ENCODE assay signal across 2 cellular contexts in the genomic region with DNA sequence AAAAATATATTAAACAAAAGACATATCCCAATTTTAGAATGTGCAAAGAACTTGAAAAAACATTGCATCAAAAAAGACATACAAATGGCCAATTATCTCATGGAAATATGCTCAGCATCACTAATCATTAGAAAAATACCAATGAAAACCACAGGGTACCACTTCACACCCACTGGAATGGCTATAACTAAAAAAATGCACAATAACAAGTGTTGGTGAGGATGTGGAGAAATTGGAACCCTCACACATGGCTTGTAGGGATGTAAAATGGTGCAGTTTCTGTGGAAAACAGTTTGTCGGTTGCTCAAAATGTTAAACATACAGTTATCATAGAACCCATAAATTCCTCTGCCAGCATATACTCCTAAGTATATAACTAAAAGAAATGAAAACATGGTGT.
TF ChIP-seq lines count a peak whose summit lies in the region.

No MANE protein-coding gene starts in this region.

TF ChIP-seq in SK-N-SH, 30 proteins besides CTCF, POLR2A, EP300 and RAD21 (continued from another document):
- TF ChIP-seq, protein P1, sequence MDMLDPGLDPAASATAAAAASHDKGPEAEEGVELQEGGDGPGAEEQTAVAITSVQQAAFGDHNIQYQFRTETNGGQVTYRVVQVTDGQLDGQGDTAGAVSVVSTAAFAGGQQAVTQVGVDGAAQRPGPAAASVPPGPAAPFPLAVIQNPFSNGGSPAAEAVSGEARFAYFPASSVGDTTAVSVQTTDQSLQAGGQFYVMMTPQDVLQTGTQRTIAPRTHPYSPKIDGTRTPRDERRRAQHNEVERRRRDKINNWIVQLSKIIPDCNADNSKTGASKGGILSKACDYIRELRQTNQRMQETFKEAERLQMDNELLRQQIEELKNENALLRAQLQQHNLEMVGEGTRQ (IDR thresholded peaks at IDR 0.05; ENCODE audit: borderline replicate concordance, low read depth, low read length): no peak
- no peak for TF ChIP-seq FOXM1 (IDR thresholded peaks at IDR 0.05; ENCODE audit: low read depth)
- TF ChIP-seq YY1 (IDR thresholded peaks at IDR 0.05; ENCODE audit: low read depth): no peak
- TF ChIP-seq, protein P2, sequence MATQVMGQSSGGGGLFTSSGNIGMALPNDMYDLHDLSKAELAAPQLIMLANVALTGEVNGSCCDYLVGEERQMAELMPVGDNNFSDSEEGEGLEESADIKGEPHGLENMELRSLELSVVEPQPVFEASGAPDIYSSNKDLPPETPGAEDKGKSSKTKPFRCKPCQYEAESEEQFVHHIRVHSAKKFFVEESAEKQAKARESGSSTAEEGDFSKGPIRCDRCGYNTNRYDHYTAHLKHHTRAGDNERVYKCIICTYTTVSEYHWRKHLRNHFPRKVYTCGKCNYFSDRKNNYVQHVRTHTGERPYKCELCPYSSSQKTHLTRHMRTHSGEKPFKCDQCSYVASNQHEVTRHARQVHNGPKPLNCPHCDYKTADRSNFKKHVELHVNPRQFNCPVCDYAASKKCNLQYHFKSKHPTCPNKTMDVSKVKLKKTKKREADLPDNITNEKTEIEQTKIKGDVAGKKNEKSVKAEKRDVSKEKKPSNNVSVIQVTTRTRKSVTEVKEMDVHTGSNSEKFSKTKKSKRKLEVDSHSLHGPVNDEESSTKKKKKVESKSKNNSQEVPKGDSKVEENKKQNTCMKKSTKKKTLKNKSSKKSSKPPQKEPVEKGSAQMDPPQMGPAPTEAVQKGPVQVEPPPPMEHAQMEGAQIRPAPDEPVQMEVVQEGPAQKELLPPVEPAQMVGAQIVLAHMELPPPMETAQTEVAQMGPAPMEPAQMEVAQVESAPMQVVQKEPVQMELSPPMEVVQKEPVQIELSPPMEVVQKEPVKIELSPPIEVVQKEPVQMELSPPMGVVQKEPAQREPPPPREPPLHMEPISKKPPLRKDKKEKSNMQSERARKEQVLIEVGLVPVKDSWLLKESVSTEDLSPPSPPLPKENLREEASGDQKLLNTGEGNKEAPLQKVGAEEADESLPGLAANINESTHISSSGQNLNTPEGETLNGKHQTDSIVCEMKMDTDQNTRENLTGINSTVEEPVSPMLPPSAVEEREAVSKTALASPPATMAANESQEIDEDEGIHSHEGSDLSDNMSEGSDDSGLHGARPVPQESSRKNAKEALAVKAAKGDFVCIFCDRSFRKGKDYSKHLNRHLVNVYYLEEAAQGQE (IDR thresholded peaks at IDR 0.05; ENCODE audit: low read depth, low read length): no peak
- TF ChIP-seq, protein P3, sequence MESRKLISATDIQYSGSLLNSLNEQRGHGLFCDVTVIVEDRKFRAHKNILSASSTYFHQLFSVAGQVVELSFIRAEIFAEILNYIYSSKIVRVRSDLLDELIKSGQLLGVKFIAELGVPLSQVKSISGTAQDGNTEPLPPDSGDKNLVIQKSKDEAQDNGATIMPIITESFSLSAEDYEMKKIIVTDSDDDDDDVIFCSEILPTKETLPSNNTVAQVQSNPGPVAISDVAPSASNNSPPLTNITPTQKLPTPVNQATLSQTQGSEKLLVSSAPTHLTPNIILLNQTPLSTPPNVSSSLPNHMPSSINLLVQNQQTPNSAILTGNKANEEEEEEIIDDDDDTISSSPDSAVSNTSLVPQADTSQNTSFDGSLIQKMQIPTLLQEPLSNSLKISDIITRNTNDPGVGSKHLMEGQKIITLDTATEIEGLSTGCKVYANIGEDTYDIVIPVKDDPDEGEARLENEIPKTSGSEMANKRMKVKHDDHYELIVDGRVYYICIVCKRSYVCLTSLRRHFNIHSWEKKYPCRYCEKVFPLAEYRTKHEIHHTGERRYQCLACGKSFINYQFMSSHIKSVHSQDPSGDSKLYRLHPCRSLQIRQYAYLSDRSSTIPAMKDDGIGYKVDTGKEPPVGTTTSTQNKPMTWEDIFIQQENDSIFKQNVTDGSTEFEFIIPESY (IDR thresholded peaks at IDR 0.05; ENCODE audit: borderline replicate concordance, low read depth): no peak
- no peak for TF ChIP-seq EZH2phosphoT487 (IDR thresholded peaks at IDR 0.05; ENCODE audit: borderline replicate concordance, low read depth)
- TF ChIP-seq, protein P4, sequence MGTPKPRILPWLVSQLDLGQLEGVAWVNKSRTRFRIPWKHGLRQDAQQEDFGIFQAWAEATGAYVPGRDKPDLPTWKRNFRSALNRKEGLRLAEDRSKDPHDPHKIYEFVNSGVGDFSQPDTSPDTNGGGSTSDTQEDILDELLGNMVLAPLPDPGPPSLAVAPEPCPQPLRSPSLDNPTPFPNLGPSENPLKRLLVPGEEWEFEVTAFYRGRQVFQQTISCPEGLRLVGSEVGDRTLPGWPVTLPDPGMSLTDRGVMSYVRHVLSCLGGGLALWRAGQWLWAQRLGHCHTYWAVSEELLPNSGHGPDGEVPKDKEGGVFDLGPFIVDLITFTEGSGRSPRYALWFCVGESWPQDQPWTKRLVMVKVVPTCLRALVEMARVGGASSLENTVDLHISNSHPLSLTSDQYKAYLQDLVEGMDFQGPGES (IDR thresholded peaks at IDR 0.05; ENCODE audit: low read depth, low read length): no peak
- TF ChIP-seq RCOR1 (IDR thresholded peaks at IDR 0.05; ENCODE audit: low read length): no peak
- TF ChIP-seq NRF1 (IDR thresholded peaks at IDR 0.05; ENCODE audit: low read depth, low read length): no peak
- TF ChIP-seq, protein P5, sequence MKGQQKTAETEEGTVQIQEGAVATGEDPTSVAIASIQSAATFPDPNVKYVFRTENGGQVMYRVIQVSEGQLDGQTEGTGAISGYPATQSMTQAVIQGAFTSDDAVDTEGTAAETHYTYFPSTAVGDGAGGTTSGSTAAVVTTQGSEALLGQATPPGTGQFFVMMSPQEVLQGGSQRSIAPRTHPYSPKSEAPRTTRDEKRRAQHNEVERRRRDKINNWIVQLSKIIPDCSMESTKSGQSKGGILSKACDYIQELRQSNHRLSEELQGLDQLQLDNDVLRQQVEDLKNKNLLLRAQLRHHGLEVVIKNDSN (IDR thresholded peaks at IDR 0.05; ENCODE audit: borderline replicate concordance, low read depth): no peak
- TF ChIP-seq FOXJ3 (CRISPR knock-in tag; IDR thresholded peaks at IDR 0.05): no peak

TF ChIP-seq in SK-N-SH treated with all-trans-retinoic acid at 6 μM for 48 hours, 23 proteins besides CTCF, POLR2A, EP300 and RAD21 (continued from another document):
- TF ChIP-seq, protein P6, sequence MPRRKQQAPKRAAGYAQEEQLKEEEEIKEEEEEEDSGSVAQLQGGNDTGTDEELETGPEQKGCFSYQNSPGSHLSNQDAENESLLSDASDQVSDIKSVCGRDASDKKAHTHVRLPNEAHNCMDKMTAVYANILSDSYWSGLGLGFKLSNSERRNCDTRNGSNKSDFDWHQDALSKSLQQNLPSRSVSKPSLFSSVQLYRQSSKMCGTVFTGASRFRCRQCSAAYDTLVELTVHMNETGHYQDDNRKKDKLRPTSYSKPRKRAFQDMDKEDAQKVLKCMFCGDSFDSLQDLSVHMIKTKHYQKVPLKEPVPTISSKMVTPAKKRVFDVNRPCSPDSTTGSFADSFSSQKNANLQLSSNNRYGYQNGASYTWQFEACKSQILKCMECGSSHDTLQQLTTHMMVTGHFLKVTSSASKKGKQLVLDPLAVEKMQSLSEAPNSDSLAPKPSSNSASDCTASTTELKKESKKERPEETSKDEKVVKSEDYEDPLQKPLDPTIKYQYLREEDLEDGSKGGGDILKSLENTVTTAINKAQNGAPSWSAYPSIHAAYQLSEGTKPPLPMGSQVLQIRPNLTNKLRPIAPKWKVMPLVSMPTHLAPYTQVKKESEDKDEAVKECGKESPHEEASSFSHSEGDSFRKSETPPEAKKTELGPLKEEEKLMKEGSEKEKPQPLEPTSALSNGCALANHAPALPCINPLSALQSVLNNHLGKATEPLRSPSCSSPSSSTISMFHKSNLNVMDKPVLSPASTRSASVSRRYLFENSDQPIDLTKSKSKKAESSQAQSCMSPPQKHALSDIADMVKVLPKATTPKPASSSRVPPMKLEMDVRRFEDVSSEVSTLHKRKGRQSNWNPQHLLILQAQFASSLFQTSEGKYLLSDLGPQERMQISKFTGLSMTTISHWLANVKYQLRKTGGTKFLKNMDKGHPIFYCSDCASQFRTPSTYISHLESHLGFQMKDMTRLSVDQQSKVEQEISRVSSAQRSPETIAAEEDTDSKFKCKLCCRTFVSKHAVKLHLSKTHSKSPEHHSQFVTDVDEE (CRISPR knock-in tag; IDR thresholded peaks at IDR 0.05): no peak
- TF ChIP-seq, protein P7, sequence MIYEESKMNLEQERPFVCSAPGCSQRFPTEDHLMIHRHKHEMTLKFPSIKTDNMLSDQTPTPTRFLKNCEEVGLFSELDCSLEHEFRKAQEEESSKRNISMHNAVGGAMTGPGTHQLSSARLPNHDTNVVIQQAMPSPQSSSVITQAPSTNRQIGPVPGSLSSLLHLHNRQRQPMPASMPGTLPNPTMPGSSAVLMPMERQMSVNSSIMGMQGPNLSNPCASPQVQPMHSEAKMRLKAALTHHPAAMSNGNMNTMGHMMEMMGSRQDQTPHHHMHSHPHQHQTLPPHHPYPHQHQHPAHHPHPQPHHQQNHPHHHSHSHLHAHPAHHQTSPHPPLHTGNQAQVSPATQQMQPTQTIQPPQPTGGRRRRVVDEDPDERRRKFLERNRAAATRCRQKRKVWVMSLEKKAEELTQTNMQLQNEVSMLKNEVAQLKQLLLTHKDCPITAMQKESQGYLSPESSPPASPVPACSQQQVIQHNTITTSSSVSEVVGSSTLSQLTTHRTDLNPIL (CRISPR knock-in tag; IDR thresholded peaks at IDR 0.05; ENCODE audit: low read depth): no peak
- TF ChIP-seq, protein P8, sequence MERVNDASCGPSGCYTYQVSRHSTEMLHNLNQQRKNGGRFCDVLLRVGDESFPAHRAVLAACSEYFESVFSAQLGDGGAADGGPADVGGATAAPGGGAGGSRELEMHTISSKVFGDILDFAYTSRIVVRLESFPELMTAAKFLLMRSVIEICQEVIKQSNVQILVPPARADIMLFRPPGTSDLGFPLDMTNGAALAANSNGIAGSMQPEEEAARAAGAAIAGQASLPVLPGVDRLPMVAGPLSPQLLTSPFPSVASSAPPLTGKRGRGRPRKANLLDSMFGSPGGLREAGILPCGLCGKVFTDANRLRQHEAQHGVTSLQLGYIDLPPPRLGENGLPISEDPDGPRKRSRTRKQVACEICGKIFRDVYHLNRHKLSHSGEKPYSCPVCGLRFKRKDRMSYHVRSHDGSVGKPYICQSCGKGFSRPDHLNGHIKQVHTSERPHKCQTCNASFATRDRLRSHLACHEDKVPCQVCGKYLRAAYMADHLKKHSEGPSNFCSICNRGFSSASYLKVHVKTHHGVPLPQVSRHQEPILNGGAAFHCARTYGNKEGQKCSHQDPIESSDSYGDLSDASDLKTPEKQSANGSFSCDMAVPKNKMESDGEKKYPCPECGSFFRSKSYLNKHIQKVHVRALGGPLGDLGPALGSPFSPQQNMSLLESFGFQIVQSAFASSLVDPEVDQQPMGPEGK (CRISPR knock-in tag; IDR thresholded peaks at IDR 0.05; ENCODE audit: borderline replicate concordance): no peak
